21 cellular contexts compared by ENCODE assay signal in the genomic region with DNA sequence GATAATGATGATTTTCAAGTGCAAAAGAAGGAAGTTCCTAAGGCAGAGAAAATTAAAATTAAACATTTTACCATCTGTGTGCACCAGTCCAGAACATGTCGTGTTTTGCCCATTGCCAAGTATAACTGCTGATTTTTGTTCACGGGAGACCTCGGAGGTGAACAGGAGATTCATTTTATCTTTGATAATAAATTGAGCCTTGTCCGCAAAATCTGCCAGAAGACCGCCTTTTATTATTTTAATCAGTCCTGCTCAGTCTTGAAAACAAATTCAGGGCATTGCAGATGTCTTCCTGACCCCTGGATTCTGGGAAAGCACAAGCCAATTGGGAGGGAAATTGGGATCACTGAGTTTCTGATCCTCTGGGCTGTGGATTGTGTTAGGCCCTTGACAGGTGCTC.
"Had no signal": no experiment of that assay in that cellular context is flagged by ENCODE, and none has a peak within 500 bp of the region (broad histone marks: within the 10 kb centered on the region; RNA-seq: fewer than 3 reads in every experiment).

No MANE protein-coding gene starts in this region.

- H3K36me3 Mint-ChIP-seq: activated CD4-positive, alpha-beta memory T cell treated with anti-CD3 and anti-CD28 coated beads for 36 hours; activated naive CD8-positive, alpha-beta T cell treated with anti-CD3 and anti-CD28 coated beads, Interleukin-2, amount 10 ng/mL, durations not matched to agents 7 days and 5 days had no signal

- H3K4me3 ChIP-seq: left lung, lung, ovary, psoas muscle had no signal

- H3K9me3 Mint-ChIP-seq: activated CD4-positive, alpha-beta memory T cell treated with anti-CD3 and anti-CD28 coated beads for 36 hours; activated CD4-positive, alpha-beta T cell treated with anti-CD3 and anti-CD28 coated beads, Interleukin-2, amount 10 ng/mL, durations not matched to agents 24 days and 14 days; activated naive CD8-positive, alpha-beta T cell treated with anti-CD3 and anti-CD28 coated beads, Interleukin-2, amount 10 ng/mL, durations not matched to agents 7 days and 5 days; activated T-cell treated with anti-CD3 and anti-CD28 coated beads, Interleukin-2, amount 50 U/mL, for 4 hours; nephron; T-helper 1 cell treated with Interleukin-12 subunit alpha and Interleukin-12 subunit beta and Interleukin-4 antibody, amounts not matched to agents 30 μg/mL and 1 μg/mL, for 36 hours had no signal

- H3K36me3 ChIP-seq: ovary had no signal

- H3K9me3 ChIP-seq: left lung, ovary, psoas muscle, suprapubic skin, tibial nerve had no signal

- H3K4me1 ChIP-seq: psoas muscle, tibial nerve had no signal

- H3K27ac ChIP-seq: ovary, psoas muscle, tibial nerve, WERI-Rb-1 had no signal

- ATAC-seq: activated T-cell treated with anti-CD3 and anti-CD28 coated beads, Interleukin-2, amount 50 U/mL, for 4 hours; psoas muscle had no signal

- H3K4me3 Mint-ChIP-seq: nephron had no signal

- DNase-seq: activated CD4-positive, alpha-beta memory T cell treated with anti-CD3 and anti-CD28 coated beads for 36 hours; activated CD4-positive, alpha-beta T cell treated with anti-CD3 and anti-CD28 coated beads, Interleukin-2, amount 10 ng/mL, durations not matched to agents 24 days and 14 days; activated CD4-positive, CD25-positive, alpha-beta regulatory T cell treated with anti-CD3 and anti-CD28 coated beads, Interleukin-2, amount 50 U/mL, for 72 hours; activated naive CD4-positive, alpha-beta T cell; activated naive CD8-positive, alpha-beta T cell treated with anti-CD3 and anti-CD28 coated beads, Interleukin-2, amount 10 ng/mL, durations not matched to agents 7 days and 5 days; activated T-cell treated with anti-CD3 and anti-CD28 coated beads, Interleukin-2, amount 50 U/mL, for 4 hours; amniotic stem cell; caudate nucleus; effector CD4-positive, alpha-beta T cell; glutamatergic neuron; mesendoderm; ovary; T-helper 9 cell; WERI-Rb-1 had no signal

- H3K27ac Mint-ChIP-seq: activated CD4-positive, alpha-beta memory T cell treated with anti-CD3 and anti-CD28 coated beads for 36 hours; activated CD4-positive, alpha-beta T cell treated with anti-CD3 and anti-CD28 coated beads, Interleukin-2, amount 10 ng/mL, durations not matched to agents 24 days and 14 days; activated naive CD8-positive, alpha-beta T cell treated with anti-CD3 and anti-CD28 coated beads, Interleukin-2, amount 10 ng/mL, durations not matched to agents 7 days and 5 days; T-helper 1 cell treated with Interleukin-12 subunit alpha and Interleukin-12 subunit beta and Interleukin-4 antibody, amounts not matched to agents 30 μg/mL and 1 μg/mL, for 36 hours had no signal

- H3K27me3 ChIP-seq: left lung, ovary, suprapubic skin, tibial nerve had no signal
